In genomic region chr12:116484807-116485206, GRCh38 we compare ENCODE assay signal across 1 cellular context.
TF ChIP-seq lines count a peak whose summit lies in the region.

No MANE protein-coding gene starts in this region.

TF ChIP-seq in SK-N-SH treated with all-trans-retinoic acid at 6 μM for 48 hours, 23 proteins besides CTCF, POLR2A, EP300 and RAD21 (continued from another document):
- TF ChIP-seq ISL1 (CRISPR knock-in tag; IDR thresholded peaks at IDR 0.05) (no peak), ZNF70 (CRISPR knock-in tag; IDR thresholded peaks at IDR 0.05) (no peak), BACH2 (CRISPR knock-in tag; IDR thresholded peaks at IDR 0.05; ENCODE audit: borderline replicate concordance) (no peak), ARNTL (CRISPR knock-in tag; IDR thresholded peaks at IDR 0.05; ENCODE audit: borderline replicate concordance, low read depth) (no peak), TSHZ2 (CRISPR knock-in tag; IDR thresholded peaks at IDR 0.05) (no peak)
